3 cellular contexts compared by ENCODE assay signal in genomic region chr5:180075703-180076102, GRCh38.
TF ChIP-seq lines count a peak whose summit lies in the region.

No MANE protein-coding gene starts in this region.

TF ChIP-seq in liver, 16 proteins besides CTCF, POLR2A, EP300 and RAD21:
- peak; percentile 19 to 62 for TF ChIP-seq HNF4A (conservative IDR thresholded peaks at IDR 0.05)
- TF ChIP-seq ZBTB33 (IDR thresholded peaks at IDR 0.05) = no peak
- TF ChIP-seq FOXA1 (IDR thresholded peaks at IDR 0.05) = no peak
- TF ChIP-seq HNF4G (IDR thresholded peaks at IDR 0.05) = no peak
- peak; percentile 25 to 70 for TF ChIP-seq RXRA (IDR thresholded peaks at IDR 0.05)
- TF ChIP-seq NR2F2 (IDR thresholded peaks at IDR 0.05) = no peak
- TF ChIP-seq GABPA (IDR thresholded peaks at IDR 0.05 in 1 of 2, conservative IDR thresholded peaks at IDR 0.05 in 1 of 2) = no peak
- TF ChIP-seq YY1 (IDR thresholded peaks at IDR 0.05) = peak; percentile 95
- no peak for TF ChIP-seq EGR1 (IDR thresholded peaks at IDR 0.05; ENCODE audit: low read depth in 2 of 2)
- peak; percentile 57 for TF ChIP-seq SP1 (IDR thresholded peaks at IDR 0.05)
- TF ChIP-seq TAF1 (conservative IDR thresholded peaks at IDR 0.05) = no peak
- TF ChIP-seq MAX (IDR thresholded peaks at IDR 0.05) = peak; percentile 77
- TF ChIP-seq JUND (IDR thresholded peaks at IDR 0.05) = peak in 1 of 2 donors; percentile 30
- TF ChIP-seq REST (IDR thresholded peaks at IDR 0.05) = peak; percentile 20
- no peak for TF ChIP-seq FOXA2 (IDR thresholded peaks at IDR 0.05)
- no peak for TF ChIP-seq ATF3 (IDR thresholded peaks at IDR 0.05)

TF ChIP-seq in HepG2, 621 proteins besides CTCF, POLR2A, EP300 and RAD21:
- no peak for TF ChIP-seq ZNF749 (CRISPR knock-in tag; IDR thresholded peaks at IDR 0.05; ENCODE audit: borderline replicate concordance)
- TF ChIP-seq ZNF552 (CRISPR knock-in tag; IDR thresholded peaks at IDR 0.05; ENCODE audit: borderline replicate concordance) = no peak
- TF ChIP-seq ZBTB38 (CRISPR knock-in tag; IDR thresholded peaks at IDR 0.05) = no peak

TF ChIP-seq in H1, 55 proteins besides CTCF, POLR2A, EP300 and RAD21:
- TF ChIP-seq SIN3A (conservative IDR thresholded peaks at IDR 0.05 in 1 of 2, IDR thresholded peaks at IDR 0.05 in 1 of 2; ENCODE audit: low read depth in 1 of 2, low read length in 2 of 2) (no peak), SUZ12 (IDR thresholded peaks at IDR 0.05; ENCODE audit: low read length) (no peak), RNF2 (IDR thresholded peaks at IDR 0.05; ENCODE audit: borderline replicate concordance, low read depth, low read length, missing control alignments, poor library complexity, severe bottlenecking) (no peak), ASH2L (IDR thresholded peaks at IDR 0.05; ENCODE audit: low read length) (no peak), ATF3 (IDR thresholded peaks at IDR 0.05; ENCODE audit: insufficient read depth, low read depth, low read length) (no peak)
